10 cellular contexts compared by ENCODE assay signal in the genomic region with DNA sequence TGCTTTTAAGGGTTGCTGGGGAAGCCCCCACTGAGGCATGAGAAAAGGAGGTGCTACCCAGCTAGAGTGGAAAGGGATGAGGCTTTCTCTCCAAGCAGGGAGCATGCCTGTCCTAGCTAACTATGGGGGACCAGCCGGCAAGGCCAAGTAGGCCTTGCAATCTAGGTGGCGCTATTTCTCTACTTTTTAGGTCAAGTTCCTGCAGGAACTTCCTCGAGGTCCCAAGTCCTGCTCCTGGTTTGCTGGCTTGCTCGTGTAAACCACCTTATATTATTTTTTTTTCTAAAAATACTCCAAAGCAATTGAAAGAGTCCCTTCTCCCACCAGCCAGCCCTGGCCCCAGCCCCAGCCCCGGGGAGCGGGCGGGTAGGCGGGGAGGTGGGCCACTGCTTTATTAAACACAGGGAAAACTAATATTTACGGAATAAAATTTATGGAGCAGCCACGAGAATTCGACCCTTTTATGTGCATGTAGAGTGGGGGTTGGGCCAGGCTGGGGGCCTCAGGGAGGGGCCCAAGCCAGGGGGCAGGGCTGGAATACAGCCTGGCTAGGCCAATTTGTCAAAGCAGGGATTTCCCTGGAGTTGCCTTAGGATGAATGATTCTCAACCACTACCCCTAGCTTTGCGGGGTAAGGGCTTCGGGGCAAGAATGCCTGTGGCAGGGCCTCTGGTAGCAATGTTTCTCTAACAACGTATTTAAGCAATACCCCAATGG. TPM values are rescaled to one million over a fixed set of nuclear protein-coding genes. Genes with fewer than 3 reads are reported as not detected.
DNase-seq lines count a peak whose midpoint lies in the region.
"Had no signal": no experiment of that assay in that cellular context is flagged by ENCODE, and none has a peak within 500 bp of the region (broad histone marks: within the 10 kb centered on the region; RNA-seq: fewer than 3 reads in every experiment).

No MANE protein-coding gene starts in this region.

- DNase-seq in NCI-H2196 (lab: John Stamatoyannopoulos, UW; ENCODE audit: unreplicated experiment) (peak; percentile 68), NCI-H2196 treated with DMSO at 0.1 percent for 48 hours (lab: John Stamatoyannopoulos, UW; ENCODE audit: unreplicated experiment) (no peak), KBM-7 (peak; percentile 48), RPMI7951 (ENCODE audit: low read depth) (peak; percentile 61), fibroblast of gingiva (ENCODE audit: low read depth) (peak; percentile 71), pons (ENCODE audit: low spot score) (peak; percentile 58), mesenteric fat pad (ENCODE audit: low spot score) (no peak), cerebellar nuclear complex (lab: John Stamatoyannopoulos, UW) (no peak)

- in situ Hi-C loops in KBM-7 (cut with MboI; ENCODE audit: low pct_unique_long_range_greater_than_20kb, low sequenced_read_pairs), result no loop called here

RNA-seq across cellular contexts. Expression of gene IHH, which starts 12.8 kb away (rescaled TPM):
- total RNA-seq in RPMI7951 (2014; rRNA removed; shearing (Covaris generic)), result not detected in 2 replicates
- total RNA-seq in mesenteric fat pad, result 0.26 TPM
- total RNA-seq: CD4-positive, CD25-positive, alpha-beta regulatory T cell had no signal

RNA-seq across cellular contexts. Expression of gene CFAP65, which starts 32.3 kb away (rescaled TPM):
- 0.10 and 0.12 TPM in 2 replicates for total RNA-seq in RPMI7951 (2014; rRNA removed; shearing (Covaris generic))
- not detected for total RNA-seq in mesenteric fat pad
- total RNA-seq: activated naive CD4-positive, alpha-beta T cell treated with anti-CD3 and anti-CD28 coated beads, Interleukin-2, amount 50 U/mL, for 72 hours; CD4-positive, CD25-positive, alpha-beta regulatory T cell had no signal

Comparison
In these comparisons a context has a peak if more than half of its experiments do, and no peak if none do; other contexts are left out.
1. DNase-seq: peak in NCI-H2196 (single experiment), KBM-7 (single experiment), RPMI7951 (single experiment), fibroblast of gingiva (single experiment) and pons (single experiment); none in NCI-H2196 treated with DMSO at 0.1 percent for 48 hours (single experiment), mesenteric fat pad (single experiment) and cerebellar nuclear complex (0 of 2).